In genomic region chr18:11996190-11996754, GRCh38 we compare ENCODE assay signal across 2 cellular contexts.
TF ChIP-seq lines count a peak whose summit lies in the region.

No MANE protein-coding gene starts in this region.

TF ChIP-seq in GM23338, 12 proteins besides CTCF, POLR2A, EP300 and RAD21:
- TF ChIP-seq ZNF331 (CRISPR knock-in tag; IDR thresholded peaks at IDR 0.05; ENCODE audit: low read depth) (no peak), ZNF462 (CRISPR knock-in tag; IDR thresholded peaks at IDR 0.05) (no peak)

TF ChIP-seq in GM12878, 131 proteins besides CTCF, POLR2A, EP300 and RAD21:
- TF ChIP-seq ATF7 (IDR thresholded peaks at IDR 0.05; ENCODE audit: low read depth) (no peak), USF2 (IDR thresholded peaks at IDR 0.05; ENCODE audit: borderline replicate concordance, low read depth, low read length) (no peak), MEF2B (IDR thresholded peaks at IDR 0.05; ENCODE audit: partially characterized antibody, poor library complexity, severe bottlenecking) (no peak), BCLAF1 (IDR thresholded peaks at IDR 0.05) (no peak), FOXK2 (IDR thresholded peaks at IDR 0.05) (no peak), PAX5 (IDR thresholded peaks at IDR 0.05; ENCODE audit: borderline replicate concordance, low read depth, low read length) (no peak), IRF5 (IDR thresholded peaks at IDR 0.05; ENCODE audit: borderline replicate concordance) (no peak), SMARCA5 (IDR thresholded peaks at IDR 0.05) (no peak)
